1 cellular context compared by ENCODE assay signal in genomic region chr7:134355925-134356324, GRCh38.
TF ChIP-seq lines count a peak whose summit lies in the region.

No MANE protein-coding gene starts in this region.

TF ChIP-seq in HepG2, 621 proteins besides CTCF, POLR2A, EP300 and RAD21 (continued from another document and continues in another):
- TF ChIP-seq, protein P1, sequence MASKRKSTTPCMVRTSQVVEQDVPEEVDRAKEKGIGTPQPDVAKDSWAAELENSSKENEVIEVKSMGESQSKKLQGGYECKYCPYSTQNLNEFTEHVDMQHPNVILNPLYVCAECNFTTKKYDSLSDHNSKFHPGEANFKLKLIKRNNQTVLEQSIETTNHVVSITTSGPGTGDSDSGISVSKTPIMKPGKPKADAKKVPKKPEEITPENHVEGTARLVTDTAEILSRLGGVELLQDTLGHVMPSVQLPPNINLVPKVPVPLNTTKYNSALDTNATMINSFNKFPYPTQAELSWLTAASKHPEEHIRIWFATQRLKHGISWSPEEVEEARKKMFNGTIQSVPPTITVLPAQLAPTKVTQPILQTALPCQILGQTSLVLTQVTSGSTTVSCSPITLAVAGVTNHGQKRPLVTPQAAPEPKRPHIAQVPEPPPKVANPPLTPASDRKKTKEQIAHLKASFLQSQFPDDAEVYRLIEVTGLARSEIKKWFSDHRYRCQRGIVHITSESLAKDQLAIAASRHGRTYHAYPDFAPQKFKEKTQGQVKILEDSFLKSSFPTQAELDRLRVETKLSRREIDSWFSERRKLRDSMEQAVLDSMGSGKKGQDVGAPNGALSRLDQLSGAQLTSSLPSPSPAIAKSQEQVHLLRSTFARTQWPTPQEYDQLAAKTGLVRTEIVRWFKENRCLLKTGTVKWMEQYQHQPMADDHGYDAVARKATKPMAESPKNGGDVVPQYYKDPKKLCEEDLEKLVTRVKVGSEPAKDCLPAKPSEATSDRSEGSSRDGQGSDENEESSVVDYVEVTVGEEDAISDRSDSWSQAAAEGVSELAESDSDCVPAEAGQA (IDR thresholded peaks at IDR 0.05; ENCODE audit: low read depth), result no peak
- TF ChIP-seq, protein P1 (CRISPR knock-in tag; IDR thresholded peaks at IDR 0.05; ENCODE audit: borderline replicate concordance), result no peak
- TF ChIP-seq MYC (CRISPR knock-in tag; IDR thresholded peaks at IDR 0.05; ENCODE audit: borderline replicate concordance) (no peak), TARDBP (CRISPR knock-in tag; IDR thresholded peaks at IDR 0.05) (0 out of 2 replicates have a peak, but pooled peaks have one; percentile 30), ZNF580 (CRISPR knock-in tag; IDR thresholded peaks at IDR 0.05; ENCODE audit: borderline replicate concordance, low read depth) (no peak), KDM5B (CRISPR knock-in tag; IDR thresholded peaks at IDR 0.05; ENCODE audit: borderline replicate concordance) (no peak), ZNF747 (CRISPR knock-in tag; IDR thresholded peaks at IDR 0.05; ENCODE audit: borderline replicate concordance) (no peak), ZNF569 (CRISPR knock-in tag; IDR thresholded peaks at IDR 0.05; ENCODE audit: borderline replicate concordance) (no peak), CREM (IDR thresholded peaks at IDR 0.05) (peak; percentile 43), CREM (CRISPR knock-in tag; IDR thresholded peaks at IDR 0.05) (no peak), RORA (CRISPR knock-in tag; IDR thresholded peaks at IDR 0.05) (no peak), ZNF761 (CRISPR knock-in tag; conservative IDR thresholded peaks at IDR 0.05) (no peak), PHF21A (CRISPR knock-in tag; IDR thresholded peaks at IDR 0.05) (peak; percentile 48; the same call in 1 of the 2 replicates), ZNF619 (CRISPR knock-in tag; IDR thresholded peaks at IDR 0.05) (no peak), ZFP41 (CRISPR knock-in tag; IDR thresholded peaks at IDR 0.05; ENCODE audit: borderline replicate concordance) (no peak), IRF1 (CRISPR knock-in tag; IDR thresholded peaks at IDR 0.05; ENCODE audit: low read depth) (no peak), PAWR (CRISPR knock-in tag; IDR thresholded peaks at IDR 0.05; ENCODE audit: borderline replicate concordance) (no peak), KLF11 (CRISPR knock-in tag; IDR thresholded peaks at IDR 0.05) (no peak), ZNF83 (CRISPR knock-in tag; IDR thresholded peaks at IDR 0.05; ENCODE audit: borderline replicate concordance) (no peak), BORCS8-MEF2B (CRISPR knock-in tag; IDR thresholded peaks at IDR 0.05) (no peak), HHEX (CRISPR knock-in tag; IDR thresholded peaks at IDR 0.05) (no peak), NKX3-1 (CRISPR knock-in tag; IDR thresholded peaks at IDR 0.05) (no peak), SMAD1 (CRISPR knock-in tag; IDR thresholded peaks at IDR 0.05; ENCODE audit: borderline replicate concordance, low read depth) (no peak), RCOR2 (CRISPR knock-in tag; IDR thresholded peaks at IDR 0.05) (0 out of 2 replicates have a peak, but pooled peaks have one; percentile 23), TP53 (CRISPR knock-in tag; conservative IDR thresholded peaks at IDR 0.05) (no peak), AKAP8 (CRISPR knock-in tag; IDR thresholded peaks at IDR 0.05) (no peak), TBP (CRISPR knock-in tag; IDR thresholded peaks at IDR 0.05) (no peak), ZBTB7B (CRISPR knock-in tag; IDR thresholded peaks at IDR 0.05) (no peak), ZNF709 (CRISPR knock-in tag; IDR thresholded peaks at IDR 0.05) (no peak), SMARCE1 (IDR thresholded peaks at IDR 0.05; ENCODE audit: borderline replicate concordance) (no peak), ZBTB21 (CRISPR knock-in tag; IDR thresholded peaks at IDR 0.05) (peak; percentile 31), EEA1 (CRISPR knock-in tag; IDR thresholded peaks at IDR 0.05; ENCODE audit: borderline replicate concordance) (no peak), CEBPB (IDR thresholded peaks at IDR 0.05; ENCODE audit: borderline replicate concordance, low read depth, low read length) (peak; percentile 92), ZNF543 (CRISPR knock-in tag; IDR thresholded peaks at IDR 0.05) (no peak), TFE3 (CRISPR knock-in tag; IDR thresholded peaks at IDR 0.05) (peak; percentile 65; the same call in 1 of the 2 replicates), NFYB (CRISPR knock-in tag; IDR thresholded peaks at IDR 0.05) (no peak), SMYD3 (CRISPR knock-in tag; IDR thresholded peaks at IDR 0.05) (no peak), ZNF12 (CRISPR knock-in tag; IDR thresholded peaks at IDR 0.05) (no peak), JUND (CRISPR knock-in tag; IDR thresholded peaks at IDR 0.05) (no peak), GFI1 (CRISPR knock-in tag; IDR thresholded peaks at IDR 0.05; ENCODE audit: borderline replicate concordance) (0 out of 2 replicates have a peak, but pooled peaks have one; percentile 49), ZMYM4 (CRISPR knock-in tag; IDR thresholded peaks at IDR 0.05) (peak; percentile 17; the same call in 1 of the 2 replicates), SRF (IDR thresholded peaks at IDR 0.05; ENCODE audit: low read depth, low read length) (no peak), KDM5A (IDR thresholded peaks at IDR 0.05; ENCODE audit: borderline replicate concordance, low read length) (no peak), NONO (IDR thresholded peaks at IDR 0.05) (no peak), NONO (CRISPR knock-in tag; conservative IDR thresholded peaks at IDR 0.05) (no peak), FUBP1 (CRISPR knock-in tag; IDR thresholded peaks at IDR 0.05; ENCODE audit: borderline replicate concordance) (no peak), RXRB (CRISPR knock-in tag; IDR thresholded peaks at IDR 0.05; ENCODE audit: borderline replicate concordance) (no peak), ZNF354B (CRISPR knock-in tag; IDR thresholded peaks at IDR 0.05) (no peak), KLF6 (CRISPR knock-in tag; IDR thresholded peaks at IDR 0.05) (no peak), POLR2AphosphoS5 (IDR thresholded peaks at IDR 0.05; ENCODE audit: low read depth, low read length) (no peak), ZNF879 (CRISPR knock-in tag; IDR thresholded peaks at IDR 0.05) (no peak), MED1 (CRISPR knock-in tag; IDR thresholded peaks at IDR 0.05) (peak; percentile 64)
- TF ChIP-seq, protein P2, sequence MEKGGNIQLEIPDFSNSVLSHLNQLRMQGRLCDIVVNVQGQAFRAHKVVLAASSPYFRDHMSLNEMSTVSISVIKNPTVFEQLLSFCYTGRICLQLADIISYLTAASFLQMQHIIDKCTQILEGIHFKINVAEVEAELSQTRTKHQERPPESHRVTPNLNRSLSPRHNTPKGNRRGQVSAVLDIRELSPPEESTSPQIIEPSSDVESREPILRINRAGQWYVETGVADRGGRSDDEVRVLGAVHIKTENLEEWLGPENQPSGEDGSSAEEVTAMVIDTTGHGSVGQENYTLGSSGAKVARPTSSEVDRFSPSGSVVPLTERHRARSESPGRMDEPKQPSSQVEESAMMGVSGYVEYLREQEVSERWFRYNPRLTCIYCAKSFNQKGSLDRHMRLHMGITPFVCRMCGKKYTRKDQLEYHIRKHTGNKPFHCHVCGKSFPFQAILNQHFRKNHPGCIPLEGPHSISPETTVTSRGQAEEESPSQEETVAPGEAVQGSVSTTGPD (CRISPR knock-in tag; IDR thresholded peaks at IDR 0.05), result 0 out of 2 replicates have a peak, but pooled peaks have one; percentile 53
- TF ChIP-seq, protein P3, sequence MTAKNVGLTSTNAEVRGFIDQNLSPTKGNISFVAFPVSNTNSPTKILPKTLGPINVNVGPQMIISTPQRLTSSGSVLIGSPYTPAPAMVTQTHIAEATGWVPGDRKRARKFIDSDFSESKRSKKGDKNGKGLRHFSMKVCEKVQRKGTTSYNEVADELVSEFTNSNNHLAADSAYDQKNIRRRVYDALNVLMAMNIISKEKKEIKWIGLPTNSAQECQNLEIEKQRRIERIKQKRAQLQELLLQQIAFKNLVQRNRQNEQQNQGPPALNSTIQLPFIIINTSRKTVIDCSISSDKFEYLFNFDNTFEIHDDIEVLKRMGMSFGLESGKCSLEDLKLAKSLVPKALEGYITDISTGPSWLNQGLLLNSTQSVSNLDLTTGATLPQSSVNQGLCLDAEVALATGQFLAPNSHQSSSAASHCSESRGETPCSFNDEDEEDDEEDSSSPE (CRISPR knock-in tag; IDR thresholded peaks at IDR 0.05), result no peak
- TF ChIP-seq, protein P4, sequence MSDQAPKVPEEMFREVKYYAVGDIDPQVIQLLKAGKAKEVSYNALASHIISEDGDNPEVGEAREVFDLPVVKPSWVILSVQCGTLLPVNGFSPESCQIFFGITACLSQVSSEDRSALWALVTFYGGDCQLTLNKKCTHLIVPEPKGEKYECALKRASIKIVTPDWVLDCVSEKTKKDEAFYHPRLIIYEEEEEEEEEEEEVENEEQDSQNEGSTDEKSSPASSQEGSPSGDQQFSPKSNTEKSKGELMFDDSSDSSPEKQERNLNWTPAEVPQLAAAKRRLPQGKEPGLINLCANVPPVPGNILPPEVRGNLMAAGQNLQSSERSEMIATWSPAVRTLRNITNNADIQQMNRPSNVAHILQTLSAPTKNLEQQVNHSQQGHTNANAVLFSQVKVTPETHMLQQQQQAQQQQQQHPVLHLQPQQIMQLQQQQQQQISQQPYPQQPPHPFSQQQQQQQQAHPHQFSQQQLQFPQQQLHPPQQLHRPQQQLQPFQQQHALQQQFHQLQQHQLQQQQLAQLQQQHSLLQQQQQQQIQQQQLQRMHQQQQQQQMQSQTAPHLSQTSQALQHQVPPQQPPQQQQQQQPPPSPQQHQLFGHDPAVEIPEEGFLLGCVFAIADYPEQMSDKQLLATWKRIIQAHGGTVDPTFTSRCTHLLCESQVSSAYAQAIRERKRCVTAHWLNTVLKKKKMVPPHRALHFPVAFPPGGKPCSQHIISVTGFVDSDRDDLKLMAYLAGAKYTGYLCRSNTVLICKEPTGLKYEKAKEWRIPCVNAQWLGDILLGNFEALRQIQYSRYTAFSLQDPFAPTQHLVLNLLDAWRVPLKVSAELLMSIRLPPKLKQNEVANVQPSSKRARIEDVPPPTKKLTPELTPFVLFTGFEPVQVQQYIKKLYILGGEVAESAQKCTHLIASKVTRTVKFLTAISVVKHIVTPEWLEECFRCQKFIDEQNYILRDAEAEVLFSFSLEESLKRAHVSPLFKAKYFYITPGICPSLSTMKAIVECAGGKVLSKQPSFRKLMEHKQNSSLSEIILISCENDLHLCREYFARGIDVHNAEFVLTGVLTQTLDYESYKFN (CRISPR knock-in tag; conservative IDR thresholded peaks at IDR 0.05), result peak; percentile 70
